1 cellular context compared by ENCODE assay signal in the genomic region with DNA sequence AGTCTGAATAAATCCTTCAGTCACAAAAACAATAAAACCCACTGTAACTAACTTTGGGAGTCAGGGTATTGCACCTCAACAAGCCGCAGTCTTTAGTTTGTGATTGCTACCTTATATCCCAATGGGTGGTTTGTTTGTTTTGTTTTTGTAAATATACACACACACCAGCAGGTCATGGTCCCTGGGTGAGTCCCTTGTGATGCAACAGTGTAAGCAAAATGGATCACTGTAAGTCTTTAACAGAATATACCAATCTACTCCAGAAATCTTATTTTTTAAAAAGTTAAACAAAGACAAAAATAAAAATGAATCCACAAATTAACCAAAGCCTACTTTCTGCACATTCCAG.
TF ChIP-seq lines count a peak whose summit lies in the region.

No MANE protein-coding gene starts in this region.

TF ChIP-seq in HepG2, 621 proteins besides CTCF, POLR2A, EP300 and RAD21 (continued from another document):
- peak in 1 of 2 experiments; percentile 92; a peak in 2 of 4 replicates for TF ChIP-seq ATF4 (CRISPR knock-in tag; IDR thresholded peaks at IDR 0.05)
- 0 out of 2 replicates have a peak, but pooled peaks have one; percentile 16 for TF ChIP-seq RCOR2 (CRISPR knock-in tag; IDR thresholded peaks at IDR 0.05)
- peak; percentile 54; the same call in 1 of the 2 replicates for TF ChIP-seq MEF2D (CRISPR knock-in tag; IDR thresholded peaks at IDR 0.05)
- 0 out of 2 replicates have a peak, but pooled peaks have one; percentile 8 for TF ChIP-seq ZNF317 (CRISPR knock-in tag; IDR thresholded peaks at IDR 0.05)
- 0 out of 2 replicates have a peak, but pooled peaks have one; percentile 34 for TF ChIP-seq RERE (CRISPR knock-in tag; IDR thresholded peaks at IDR 0.05; ENCODE audit: low read depth)
- peak; percentile 73; the same call in 1 of the 2 replicates for TF ChIP-seq FOXO1 (CRISPR knock-in tag; IDR thresholded peaks at IDR 0.05)
- 0 out of 2 replicates have a peak, but pooled peaks have one; percentile 38 for TF ChIP-seq ERF (CRISPR knock-in tag; IDR thresholded peaks at IDR 0.05)
- peak; percentile 85; the same call in 1 of the 2 replicates for TF ChIP-seq FOXK1 (CRISPR knock-in tag; IDR thresholded peaks at IDR 0.05; ENCODE audit: borderline replicate concordance, low read depth)
- TF ChIP-seq NR2F1 (CRISPR knock-in tag; IDR thresholded peaks at IDR 0.05): peak; percentile 53 to 72; a peak in 2 of 4 replicates
- peak; percentile 62 for TF ChIP-seq FOSL2 (CRISPR knock-in tag; IDR thresholded peaks at IDR 0.05)
- peak; percentile 62; the same call in 1 of the 2 replicates for TF ChIP-seq ZBTB20 (CRISPR knock-in tag; IDR thresholded peaks at IDR 0.05; ENCODE audit: borderline replicate concordance, low read depth)
- TF ChIP-seq FOXA3 (CRISPR knock-in tag; IDR thresholded peaks at IDR 0.05): peak; percentile 92
- peak; percentile 78; the same call in 1 of the 2 replicates for TF ChIP-seq SOX5 (CRISPR knock-in tag; IDR thresholded peaks at IDR 0.05; ENCODE audit: borderline replicate concordance)
- TF ChIP-seq, protein P1, sequence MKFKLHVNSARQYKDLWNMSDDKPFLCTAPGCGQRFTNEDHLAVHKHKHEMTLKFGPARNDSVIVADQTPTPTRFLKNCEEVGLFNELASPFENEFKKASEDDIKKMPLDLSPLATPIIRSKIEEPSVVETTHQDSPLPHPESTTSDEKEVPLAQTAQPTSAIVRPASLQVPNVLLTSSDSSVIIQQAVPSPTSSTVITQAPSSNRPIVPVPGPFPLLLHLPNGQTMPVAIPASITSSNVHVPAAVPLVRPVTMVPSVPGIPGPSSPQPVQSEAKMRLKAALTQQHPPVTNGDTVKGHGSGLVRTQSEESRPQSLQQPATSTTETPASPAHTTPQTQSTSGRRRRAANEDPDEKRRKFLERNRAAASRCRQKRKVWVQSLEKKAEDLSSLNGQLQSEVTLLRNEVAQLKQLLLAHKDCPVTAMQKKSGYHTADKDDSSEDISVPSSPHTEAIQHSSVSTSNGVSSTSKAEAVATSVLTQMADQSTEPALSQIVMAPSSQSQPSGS (CRISPR knock-in tag; IDR thresholded peaks at IDR 0.05): peak; percentile 27; the same call in 1 of the 2 replicates
- peak; percentile 39; the same call in 1 of the 2 replicates for TF ChIP-seq NFIC (IDR thresholded peaks at IDR 0.05; ENCODE audit: low read length)
- 0 out of 2 replicates have a peak, but pooled peaks have one; percentile 17 for TF ChIP-seq TBX3 (IDR thresholded peaks at IDR 0.05; ENCODE audit: borderline replicate concordance)
- 0 out of 2 replicates have a peak, but pooled peaks have one; percentile 35 for TF ChIP-seq GZF1 (CRISPR knock-in tag; IDR thresholded peaks at IDR 0.05)
- TF ChIP-seq, protein P2, sequence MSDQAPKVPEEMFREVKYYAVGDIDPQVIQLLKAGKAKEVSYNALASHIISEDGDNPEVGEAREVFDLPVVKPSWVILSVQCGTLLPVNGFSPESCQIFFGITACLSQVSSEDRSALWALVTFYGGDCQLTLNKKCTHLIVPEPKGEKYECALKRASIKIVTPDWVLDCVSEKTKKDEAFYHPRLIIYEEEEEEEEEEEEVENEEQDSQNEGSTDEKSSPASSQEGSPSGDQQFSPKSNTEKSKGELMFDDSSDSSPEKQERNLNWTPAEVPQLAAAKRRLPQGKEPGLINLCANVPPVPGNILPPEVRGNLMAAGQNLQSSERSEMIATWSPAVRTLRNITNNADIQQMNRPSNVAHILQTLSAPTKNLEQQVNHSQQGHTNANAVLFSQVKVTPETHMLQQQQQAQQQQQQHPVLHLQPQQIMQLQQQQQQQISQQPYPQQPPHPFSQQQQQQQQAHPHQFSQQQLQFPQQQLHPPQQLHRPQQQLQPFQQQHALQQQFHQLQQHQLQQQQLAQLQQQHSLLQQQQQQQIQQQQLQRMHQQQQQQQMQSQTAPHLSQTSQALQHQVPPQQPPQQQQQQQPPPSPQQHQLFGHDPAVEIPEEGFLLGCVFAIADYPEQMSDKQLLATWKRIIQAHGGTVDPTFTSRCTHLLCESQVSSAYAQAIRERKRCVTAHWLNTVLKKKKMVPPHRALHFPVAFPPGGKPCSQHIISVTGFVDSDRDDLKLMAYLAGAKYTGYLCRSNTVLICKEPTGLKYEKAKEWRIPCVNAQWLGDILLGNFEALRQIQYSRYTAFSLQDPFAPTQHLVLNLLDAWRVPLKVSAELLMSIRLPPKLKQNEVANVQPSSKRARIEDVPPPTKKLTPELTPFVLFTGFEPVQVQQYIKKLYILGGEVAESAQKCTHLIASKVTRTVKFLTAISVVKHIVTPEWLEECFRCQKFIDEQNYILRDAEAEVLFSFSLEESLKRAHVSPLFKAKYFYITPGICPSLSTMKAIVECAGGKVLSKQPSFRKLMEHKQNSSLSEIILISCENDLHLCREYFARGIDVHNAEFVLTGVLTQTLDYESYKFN (CRISPR knock-in tag; conservative IDR thresholded peaks at IDR 0.05): peak; percentile 73
- peak; percentile 52 for TF ChIP-seq TBL1XR1 (IDR thresholded peaks at IDR 0.05; ENCODE audit: borderline replicate concordance, low read length, partially characterized antibody)
- TF ChIP-seq, protein P3, sequence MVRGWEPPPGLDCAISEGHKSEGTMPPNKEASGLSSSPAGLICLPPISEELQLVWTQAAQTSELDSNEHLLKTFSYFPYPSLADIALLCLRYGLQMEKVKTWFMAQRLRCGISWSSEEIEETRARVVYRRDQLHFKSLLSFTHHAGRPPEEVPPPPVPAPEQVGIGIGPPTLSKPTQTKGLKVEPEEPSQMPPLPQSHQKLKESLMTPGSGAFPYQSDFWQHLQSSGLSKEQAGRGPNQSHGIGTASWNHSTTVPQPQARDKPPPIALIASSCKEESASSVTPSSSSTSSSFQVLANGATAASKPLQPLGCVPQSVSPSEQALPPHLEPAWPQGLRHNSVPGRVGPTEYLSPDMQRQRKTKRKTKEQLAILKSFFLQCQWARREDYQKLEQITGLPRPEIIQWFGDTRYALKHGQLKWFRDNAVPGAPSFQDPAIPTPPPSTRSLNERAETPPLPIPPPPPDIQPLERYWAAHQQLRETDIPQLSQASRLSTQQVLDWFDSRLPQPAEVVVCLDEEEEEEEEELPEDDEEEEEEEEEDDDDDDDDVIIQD (CRISPR knock-in tag; IDR thresholded peaks at IDR 0.05; ENCODE audit: low read depth): peak; percentile 28; the same call in 1 of the 2 replicates
- peak; percentile 83 for TF ChIP-seq NR2F6 (IDR thresholded peaks at IDR 0.05)
- peak; percentile 86 for TF ChIP-seq NR2F6 (CRISPR knock-in tag; IDR thresholded peaks at IDR 0.05)
- TF ChIP-seq ARID5B (CRISPR knock-in tag; IDR thresholded peaks at IDR 0.05): peak; percentile 91
- peak; percentile 80 for TF ChIP-seq RXRB (CRISPR knock-in tag; IDR thresholded peaks at IDR 0.05; ENCODE audit: borderline replicate concordance)
- 0 out of 2 replicates have a peak, but pooled peaks have one; percentile 17 for TF ChIP-seq KLF6 (CRISPR knock-in tag; IDR thresholded peaks at IDR 0.05)
- 0 out of 2 replicates have a peak, but pooled peaks have one; percentile 22 for TF ChIP-seq PITX1 (CRISPR knock-in tag; IDR thresholded peaks at IDR 0.05)
- TF ChIP-seq SMAD3 (CRISPR knock-in tag; IDR thresholded peaks at IDR 0.05): peak; percentile 68; the same call in 1 of the 2 replicates
